In the genomic region with DNA sequence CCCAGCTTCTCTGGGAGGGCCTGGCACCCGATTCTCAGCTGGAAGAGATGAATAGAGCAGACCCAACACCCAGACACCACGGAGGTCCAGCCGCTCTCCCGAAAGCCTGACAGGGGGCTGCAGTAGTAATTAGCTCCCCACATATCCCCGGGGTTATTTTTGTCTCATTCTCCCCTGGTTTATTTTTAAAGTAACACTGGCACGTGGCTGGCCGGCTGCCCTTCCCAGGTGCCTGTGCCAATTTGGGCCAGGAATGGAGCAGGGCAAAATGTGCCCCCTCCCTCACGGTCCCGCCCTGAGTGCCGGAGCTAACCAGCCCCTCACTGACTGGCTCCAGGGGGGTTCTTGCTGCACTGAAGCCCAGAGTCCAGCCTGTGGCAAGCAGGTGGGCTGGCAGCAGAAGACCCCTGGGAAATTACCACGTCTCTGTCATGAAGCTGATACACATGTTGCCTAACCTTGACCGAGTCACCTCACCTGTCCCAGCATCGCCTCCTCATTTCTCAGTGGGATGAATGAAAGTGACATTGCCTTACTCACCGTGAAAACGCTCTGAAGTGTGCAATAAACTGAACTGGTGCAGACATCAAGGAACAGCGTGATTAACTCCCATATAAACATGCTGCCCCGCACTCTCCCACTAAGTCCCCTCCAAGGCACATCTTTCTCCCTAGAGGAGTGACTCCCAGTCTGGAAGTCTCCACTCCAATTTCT, we compare ENCODE assay signal across 21 cellular contexts. TPM values are rescaled to one million over a fixed set of nuclear protein-coding genes. Genes with fewer than 3 reads are reported as not detected.
DNase-seq lines count a peak whose midpoint lies in the region; ATAC-seq and TF ChIP-seq lines count a peak whose summit lies in the region.
"Had no signal": no experiment of that assay in that cellular context is flagged by ENCODE, and none has a peak within 500 bp of the region (broad histone marks: within the 10 kb centered on the region; RNA-seq: fewer than 3 reads in every experiment).

No MANE protein-coding gene starts in this region.

- H3K27me3 Mint-ChIP-seq in nephron (ENCODE audit: low read depth) (peaks cover 8% of the 10 kb centered on the region), WTC11 (ENCODE audit: low read depth) (no peaks in the 10 kb centered on the region; the same call in 1 of the 2 replicates)
- H3K27me3 Mint-ChIP-seq: CD4-positive, alpha-beta T cell had no signal

- POLR2A ChIA-PET in WTC11 (lab: Charles Lee) = no interaction called here

- H3K36me3 Mint-ChIP-seq in nephron (ENCODE audit: low read depth) = no peaks in the 10 kb centered on the region
- H3K36me3 Mint-ChIP-seq in WTC11 = no peaks in the 10 kb centered on the region
- H3K36me3 Mint-ChIP-seq: natural killer cell had no signal

- 33% methylated on average over 15 to 17 of the region's 17 CpGs for WGBS in body of pancreas, 2 donors
- WGBS in heart left ventricle, 4 donors = 44 to 50% (median 45%) methylated on average over 17 of the region's 17 CpGs
- WGBS in thyroid gland, 2 donors = 53 to 59% methylated on average over 13 to 17 of the region's 17 CpGs
- 72 to 78% (median 78%) methylated on average over 17 of the region's 17 CpGs for WGBS in ovary, 3 donors

- TF ChIP-seq CTCF in body of pancreas (IDR thresholded peaks at IDR 0.05) (no peak), heart left ventricle (IDR thresholded peaks at IDR 0.05) (no peak), nephron (IDR thresholded peaks at IDR 0.05; ENCODE audit: unreplicated experiment in 3 of 3) (no peak), thyroid gland (IDR thresholded peaks at IDR 0.05) (no peak), ovary (IDR thresholded peaks at IDR 0.05) (no peak), WTC11 (IDR thresholded peaks at IDR 0.05) (no peak)

- DNase-seq in body of pancreas (peak; percentile 48 to 79 (median 52)), heart left ventricle (peak; percentile 50 to 75 (median 64)), thyroid gland (peak; percentile 78 to 86), left colon (no peak), dedifferentiated amniotic fluid mesenchymal stem cell (ENCODE audit: extremely low spot score) (no peak), ovary (no peak), WTC11 (ENCODE audit: low spot score) (no peak)
- DNase-seq: activated naive CD4-positive, alpha-beta T cell treated with Interleukin-2 at 50 U/mL for 16 hours; activated T-cell treated with anti-CD3 and anti-CD28 coated beads, Interleukin-2, amount 50 U/mL, for 4 hours; CD4-positive, alpha-beta T cell; head of caudate nucleus; mammary epithelial cell; MG63; natural killer cell; NCI-H1436; retina; RPMI8226; T-helper 9 cell had no signal

- H3K4me1 ChIP-seq in body of pancreas (peaks cover 78% of the 10 kb centered on the region), heart left ventricle (peaks cover 0 to 57% (median 20%) of the 10 kb centered on the region in 12 donors), thyroid gland (peaks cover 51 to 75% of the 10 kb centered on the region in 2 donors), ovary (ENCODE audit: insufficient read depth) (peaks cover 6% of the 10 kb centered on the region)
- H3K4me1 ChIP-seq: suprapubic skin had no signal

- no peak overlapping the region for H3K4me3 ChIP-seq in body of pancreas
- H3K4me3 ChIP-seq in heart left ventricle = no peak overlapping the region
- no peak overlapping the region for H3K4me3 ChIP-seq in thyroid gland (replicated peaks in 1 of 3)
- H3K4me3 ChIP-seq in ovary = no peak overlapping the region
- H3K4me3 ChIP-seq: MG63, suprapubic skin had no signal

- H3K36me3 ChIP-seq in body of pancreas (replicated peaks in 1 of 2; ENCODE audit: insufficient read depth in 1 of 2, low read depth in 2 of 2) = no peaks in the 10 kb centered on the region
- no peaks in the 10 kb centered on the region for H3K36me3 ChIP-seq in heart left ventricle
- H3K36me3 ChIP-seq in thyroid gland = no peaks in the 10 kb centered on the region
- H3K36me3 ChIP-seq in ovary = no peaks in the 10 kb centered on the region
- H3K36me3 ChIP-seq: MG63, suprapubic skin had no signal

- ATAC-seq in body of pancreas (peak; percentile 33), heart left ventricle (peak; percentile 23 to 62 (median 50)), left colon (no peak), WTC11 (no peak)
- ATAC-seq: activated T-cell treated with anti-CD3 and anti-CD28 coated beads, Interleukin-2, amount 50 U/mL, for 4 hours; natural killer cell had no signal

- peak overlapping the region; percentile 60 to 66 (median 61) for H3K27ac Mint-ChIP-seq in nephron
- H3K27ac Mint-ChIP-seq in WTC11 = no peak overlapping the region
- H3K27ac Mint-ChIP-seq: CD4-positive, alpha-beta T cell; natural killer cell had no signal

- CTCF ChIA-PET in WTC11 (lab: Charles Lee) = interaction anchor here (2.8 kb wide), 1 partner anchor 96 kb away, joined by 11 read pairs; no protein-coding TSS in a partner anchor

- H3K27me3 ChIP-seq in body of pancreas = no peaks in the 10 kb centered on the region
- no peaks in the 10 kb centered on the region for H3K27me3 ChIP-seq in heart left ventricle
- H3K27me3 ChIP-seq in thyroid gland = no peaks in the 10 kb centered on the region
- no peaks in the 10 kb centered on the region for H3K27me3 ChIP-seq in ovary
- H3K27me3 ChIP-seq: MG63, suprapubic skin had no signal

- H3K9me3 ChIP-seq in body of pancreas = no peaks in the 10 kb centered on the region
- H3K9me3 ChIP-seq in heart left ventricle = no peaks in the 10 kb centered on the region
- no peaks in the 10 kb centered on the region for H3K9me3 ChIP-seq in thyroid gland
- H3K9me3 ChIP-seq in ovary = no peaks in the 10 kb centered on the region
- H3K9me3 ChIP-seq: MG63, suprapubic skin had no signal

- peaks cover 64% of the 10 kb centered on the region for H3K4me1 Mint-ChIP-seq in nephron
- H3K4me1 Mint-ChIP-seq in WTC11 = peaks cover 4% of the 10 kb centered on the region

- TF ChIP-seq POLR2A in body of pancreas (IDR thresholded peaks at IDR 0.05) (no peak), heart left ventricle (IDR thresholded peaks at IDR 0.05) (no peak), thyroid gland (IDR thresholded peaks at IDR 0.05) (no peak), ovary (IDR thresholded peaks at IDR 0.05) (no peak)

- H3K27ac ChIP-seq in body of pancreas (peak overlapping the region in 3 of 4 donors; percentile 22 to 69 (median 29)), heart left ventricle (peak overlapping the region in 11 of 12 donors; percentile 52 to 81 (median 73)), thyroid gland (peak overlapping the region; percentile 41 to 67 (median 54)), ovary (no peak overlapping the region)
- H3K27ac ChIP-seq: suprapubic skin had no signal

- intact Hi-C loops in body of pancreas (cut with DNase I) (no loop called here), heart left ventricle (cut with DNase I) (no loop called here), thyroid gland (cut with DNase I) (no loop called here), left colon (cut with DNase I, micrococcal nuclease) (no loop called here), ovary (cut with DNase I) (no loop called here)

- H3K9me3 Mint-ChIP-seq in nephron (no peaks in the 10 kb centered on the region), WTC11 (no peaks in the 10 kb centered on the region)
- H3K9me3 Mint-ChIP-seq: activated T-cell treated with anti-CD3 and anti-CD28 coated beads, Interleukin-2, amount 50 U/mL, for 4 hours; CD4-positive, alpha-beta T cell; natural killer cell had no signal

- peak overlapping the region in 1 of 3 experiments; percentile 4 for H3K4me3 Mint-ChIP-seq in nephron
- H3K4me3 Mint-ChIP-seq in WTC11 = no peak overlapping the region
- H3K4me3 Mint-ChIP-seq: activated T-cell treated with anti-CD3 and anti-CD28 coated beads, Interleukin-2, amount 50 U/mL, for 4 hours; CD4-positive, alpha-beta T cell; natural killer cell had no signal

- TF ChIP-seq EP300 in ovary (IDR thresholded peaks at IDR 0.05) = no peak

TF ChIP-seq in WTC11, 78 proteins besides CTCF, POLR2A, EP300 and RAD21:
- TF ChIP-seq, protein P1, sequence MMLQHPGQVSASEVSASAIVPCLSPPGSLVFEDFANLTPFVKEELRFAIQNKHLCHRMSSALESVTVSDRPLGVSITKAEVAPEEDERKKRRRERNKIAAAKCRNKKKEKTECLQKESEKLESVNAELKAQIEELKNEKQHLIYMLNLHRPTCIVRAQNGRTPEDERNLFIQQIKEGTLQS (CRISPR knock-in tag; conservative IDR thresholded peaks at IDR 0.05) = no peak

RNA-seq across cellular contexts. Expression of a gene that starts 18.4 kb away (rescaled TPM):
- total RNA-seq in body of pancreas (10 to 100 TPM; 10.5 to 20.5 TPM), heart left ventricle (10 to 100 TPM in 1 of 9 donors, 1 to 10 TPM in 6, under 1 TPM in 2; 0.61 to 12.2 (median 2.1) TPM), thyroid gland (1 to 10 TPM; 4.8 to 8.3 (median 5.6) TPM), left colon (1 to 10 TPM in 1 of 2 donors, under 1 TPM in 1; 0.79 to 1.5 TPM), ovary (1 to 10 TPM; 1.1 to 5.2 (median 2.1) TPM), WTC11 (2021) (0.22 to 0.30 TPM (median 0.30 TPM) in 3 replicates)
- polyA plus RNA-seq in heart left ventricle (1 to 10 TPM; 1.9 to 3.7 TPM), ovary (10 to 100 TPM in 1 of 2 donors, under 1 TPM in 1; 0.76 to 78.2 TPM)
- total RNA-seq: CD4-positive, alpha-beta T cell; natural killer cell had no signal
- polyA plus RNA-seq: fibroblast of lung had no signal

RNA-seq across cellular contexts. Expression of a gene that starts 53.2 kb away (rescaled TPM):
- 10 to 100 TPM; 17.8 to 21.8 TPM for total RNA-seq in body of pancreas
- 10 to 100 TPM; 17.2 to 70.5 (median 27.2) TPM for total RNA-seq in heart left ventricle
- 10 to 100 TPM; 14.4 to 28.3 TPM for polyA plus RNA-seq in heart left ventricle
- 10 to 100 TPM; 73.1 to 91.2 (median 80.7) TPM for total RNA-seq in thyroid gland
- 10 to 100 TPM; 29.6 to 32.1 TPM for total RNA-seq in left colon
- total RNA-seq in ovary = 10 to 100 TPM; 13.1 to 53.5 (median 26.8) TPM
- 10 to 100 TPM; 11.1 to 27.3 TPM for polyA plus RNA-seq in ovary
- total RNA-seq in WTC11 (2021) = 10.3 to 12.0 TPM (median 11.9 TPM) in 3 replicates

Comparison
In these comparisons a context has a peak if more than half of its experiments do, and no peak if none do; other contexts are left out.
1. ATAC-seq: peak in body of pancreas (single experiment) and heart left ventricle (4 of 4); none in left colon (single experiment) and WTC11 (single experiment).
2. DNase-seq: peak in body of pancreas (4 of 4), heart left ventricle (5 of 5) and thyroid gland (2 of 2); none in left colon (0 of 2), dedifferentiated amniotic fluid mesenchymal stem cell (single experiment), ovary (0 of 5) and WTC11 (single experiment).
3. H3K27ac ChIP-seq: peak in body of pancreas (3 of 4), heart left ventricle (11 of 12) and thyroid gland (3 of 3); none in ovary (0 of 2).